ENCODE assay signal across 1 cellular context in the genomic region with DNA sequence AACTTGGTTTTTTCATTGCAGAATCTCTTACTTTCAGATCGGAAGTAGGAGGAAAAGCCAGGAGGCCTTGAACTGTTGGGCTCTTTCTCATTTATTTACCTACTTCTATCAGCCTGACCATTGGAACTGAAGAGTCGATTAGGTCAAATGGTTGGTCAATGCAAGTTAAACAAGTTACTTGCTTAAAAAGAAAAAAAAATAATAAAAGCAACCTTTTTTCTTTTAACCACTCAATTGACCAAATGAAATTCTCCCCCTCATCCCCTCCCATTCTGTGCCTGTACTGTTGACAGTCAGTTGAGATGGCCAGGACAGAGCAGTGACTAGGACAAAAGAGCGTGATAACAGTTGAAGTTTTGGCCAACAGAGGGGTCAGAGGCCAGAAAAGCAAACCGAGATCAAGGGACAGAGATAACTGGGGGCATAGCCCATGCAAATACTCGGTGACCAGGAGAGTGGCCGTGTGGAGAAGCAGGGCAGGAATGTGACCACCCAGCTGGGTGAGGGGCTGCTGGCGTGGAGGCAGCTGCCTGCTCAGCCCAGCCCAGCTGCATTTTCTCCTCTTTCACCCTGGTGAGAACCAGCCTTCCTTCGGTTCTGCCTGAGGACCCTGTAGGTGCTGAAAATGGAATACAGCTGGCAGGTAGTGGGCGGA.
TF ChIP-seq lines count a peak whose summit lies in the region.

No MANE protein-coding gene starts in this region.

TF ChIP-seq in HepG2, 621 proteins besides CTCF, POLR2A, EP300 and RAD21 (continued from another document and continues in another):
- TF ChIP-seq, protein P1, sequence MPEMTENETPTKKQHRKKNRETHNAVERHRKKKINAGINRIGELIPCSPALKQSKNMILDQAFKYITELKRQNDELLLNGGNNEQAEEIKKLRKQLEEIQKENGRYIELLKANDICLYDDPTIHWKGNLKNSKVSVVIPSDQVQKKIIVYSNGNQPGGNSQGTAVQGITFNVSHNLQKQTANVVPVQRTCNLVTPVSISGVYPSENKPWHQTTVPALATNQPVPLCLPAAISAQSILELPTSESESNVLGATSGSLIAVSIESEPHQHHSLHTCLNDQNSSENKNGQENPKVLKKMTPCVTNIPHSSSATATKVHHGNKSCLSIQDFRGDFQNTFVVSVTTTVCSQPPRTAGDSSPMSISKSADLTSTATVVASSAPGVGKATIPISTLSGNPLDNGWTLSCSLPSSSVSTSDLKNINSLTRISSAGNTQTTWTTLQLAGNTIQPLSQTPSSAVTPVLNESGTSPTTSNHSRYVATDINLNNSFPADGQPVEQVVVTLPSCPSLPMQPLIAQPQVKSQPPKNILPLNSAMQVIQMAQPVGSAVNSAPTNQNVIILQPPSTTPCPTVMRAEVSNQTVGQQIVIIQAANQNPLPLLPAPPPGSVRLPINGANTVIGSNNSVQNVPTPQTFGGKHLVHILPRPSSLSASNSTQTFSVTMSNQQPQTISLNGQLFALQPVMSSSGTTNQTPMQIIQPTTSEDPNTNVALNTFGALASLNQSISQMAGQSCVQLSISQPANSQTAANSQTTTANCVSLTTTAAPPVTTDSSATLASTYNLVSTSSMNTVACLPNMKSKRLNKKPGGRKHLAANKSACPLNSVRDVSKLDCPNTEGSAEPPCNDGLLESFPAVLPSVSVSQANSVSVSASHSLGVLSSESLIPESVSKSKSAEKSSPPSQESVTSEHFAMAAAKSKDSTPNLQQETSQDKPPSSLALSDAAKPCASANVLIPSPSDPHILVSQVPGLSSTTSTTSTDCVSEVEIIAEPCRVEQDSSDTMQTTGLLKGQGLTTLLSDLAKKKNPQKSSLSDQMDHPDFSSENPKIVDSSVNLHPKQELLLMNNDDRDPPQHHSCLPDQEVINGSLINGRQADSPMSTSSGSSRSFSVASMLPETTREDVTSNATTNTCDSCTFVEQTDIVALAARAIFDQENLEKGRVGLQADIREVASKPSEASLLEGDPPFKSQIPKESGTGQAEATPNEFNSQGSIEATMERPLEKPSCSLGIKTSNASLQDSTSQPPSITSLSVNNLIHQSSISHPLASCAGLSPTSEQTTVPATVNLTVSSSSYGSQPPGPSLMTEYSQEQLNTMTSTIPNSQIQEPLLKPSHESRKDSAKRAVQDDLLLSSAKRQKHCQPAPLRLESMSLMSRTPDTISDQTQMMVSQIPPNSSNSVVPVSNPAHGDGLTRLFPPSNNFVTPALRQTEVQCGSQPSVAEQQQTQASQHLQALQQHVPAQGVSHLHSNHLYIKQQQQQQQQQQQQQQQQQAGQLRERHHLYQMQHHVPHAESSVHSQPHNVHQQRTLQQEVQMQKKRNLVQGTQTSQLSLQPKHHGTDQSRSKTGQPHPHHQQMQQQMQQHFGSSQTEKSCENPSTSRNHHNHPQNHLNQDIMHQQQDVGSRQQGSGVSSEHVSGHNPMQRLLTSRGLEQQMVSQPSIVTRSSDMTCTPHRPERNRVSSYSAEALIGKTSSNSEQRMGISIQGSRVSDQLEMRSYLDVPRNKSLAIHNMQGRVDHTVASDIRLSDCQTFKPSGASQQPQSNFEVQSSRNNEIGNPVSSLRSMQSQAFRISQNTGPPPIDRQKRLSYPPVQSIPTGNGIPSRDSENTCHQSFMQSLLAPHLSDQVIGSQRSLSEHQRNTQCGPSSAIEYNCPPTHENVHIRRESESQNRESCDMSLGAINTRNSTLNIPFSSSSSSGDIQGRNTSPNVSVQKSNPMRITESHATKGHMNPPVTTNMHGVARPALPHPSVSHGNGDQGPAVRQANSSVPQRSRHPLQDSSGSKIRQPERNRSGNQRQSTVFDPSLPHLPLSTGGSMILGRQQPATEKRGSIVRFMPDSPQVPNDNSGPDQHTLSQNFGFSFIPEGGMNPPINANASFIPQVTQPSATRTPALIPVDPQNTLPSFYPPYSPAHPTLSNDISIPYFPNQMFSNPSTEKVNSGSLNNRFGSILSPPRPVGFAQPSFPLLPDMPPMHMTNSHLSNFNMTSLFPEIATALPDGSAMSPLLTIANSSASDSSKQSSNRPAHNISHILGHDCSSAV (CRISPR knock-in tag; IDR thresholded peaks at IDR 0.05; ENCODE audit: borderline replicate concordance): no peak
- TF ChIP-seq, protein P2, sequence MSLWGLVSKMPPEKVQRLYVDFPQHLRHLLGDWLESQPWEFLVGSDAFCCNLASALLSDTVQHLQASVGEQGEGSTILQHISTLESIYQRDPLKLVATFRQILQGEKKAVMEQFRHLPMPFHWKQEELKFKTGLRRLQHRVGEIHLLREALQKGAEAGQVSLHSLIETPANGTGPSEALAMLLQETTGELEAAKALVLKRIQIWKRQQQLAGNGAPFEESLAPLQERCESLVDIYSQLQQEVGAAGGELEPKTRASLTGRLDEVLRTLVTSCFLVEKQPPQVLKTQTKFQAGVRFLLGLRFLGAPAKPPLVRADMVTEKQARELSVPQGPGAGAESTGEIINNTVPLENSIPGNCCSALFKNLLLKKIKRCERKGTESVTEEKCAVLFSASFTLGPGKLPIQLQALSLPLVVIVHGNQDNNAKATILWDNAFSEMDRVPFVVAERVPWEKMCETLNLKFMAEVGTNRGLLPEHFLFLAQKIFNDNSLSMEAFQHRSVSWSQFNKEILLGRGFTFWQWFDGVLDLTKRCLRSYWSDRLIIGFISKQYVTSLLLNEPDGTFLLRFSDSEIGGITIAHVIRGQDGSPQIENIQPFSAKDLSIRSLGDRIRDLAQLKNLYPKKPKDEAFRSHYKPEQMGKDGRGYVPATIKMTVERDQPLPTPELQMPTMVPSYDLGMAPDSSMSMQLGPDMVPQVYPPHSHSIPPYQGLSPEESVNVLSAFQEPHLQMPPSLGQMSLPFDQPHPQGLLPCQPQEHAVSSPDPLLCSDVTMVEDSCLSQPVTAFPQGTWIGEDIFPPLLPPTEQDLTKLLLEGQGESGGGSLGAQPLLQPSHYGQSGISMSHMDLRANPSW (CRISPR knock-in tag; IDR thresholded peaks at IDR 0.05; ENCODE audit: borderline replicate concordance): no peak
- TF ChIP-seq KLF16 (CRISPR knock-in tag; IDR thresholded peaks at IDR 0.05) (peak in 1 of 2 experiments; percentile 85; a peak in 2 of 4 replicates), CCDC6 (CRISPR knock-in tag; IDR thresholded peaks at IDR 0.05) (peak; percentile 70; the same call in 1 of the 2 replicates), PHF8 (CRISPR knock-in tag; IDR thresholded peaks at IDR 0.05) (peak; percentile 48; the same call in 1 of the 2 replicates), ZFAT (CRISPR knock-in tag; conservative IDR thresholded peaks at IDR 0.05) (no peak), PHF20 (CRISPR knock-in tag; IDR thresholded peaks at IDR 0.05) (no peak), ZC3H4 (CRISPR knock-in tag; IDR thresholded peaks at IDR 0.05; ENCODE audit: borderline replicate concordance) (0 out of 2 replicates have a peak, but pooled peaks have one; percentile 65), RORA (CRISPR knock-in tag; IDR thresholded peaks at IDR 0.05) (peak; percentile 96), SRSF9 (IDR thresholded peaks at IDR 0.05; ENCODE audit: borderline replicate concordance, insufficient read depth, low read depth, low read length, poor library complexity, severe bottlenecking) (no peak), GTF2F1 (IDR thresholded peaks at IDR 0.05; ENCODE audit: low read length) (no peak; the same call in 1 of the 2 replicates), JARID2 (CRISPR knock-in tag; IDR thresholded peaks at IDR 0.05; ENCODE audit: insufficient replicate concordance) (no peak), IRF2 (CRISPR knock-in tag; IDR thresholded peaks at IDR 0.05) (peak; percentile 83), ZNF605 (CRISPR knock-in tag; IDR thresholded peaks at IDR 0.05) (peak; percentile 72; the same call in 1 of the 2 replicates), ZNF329 (CRISPR knock-in tag; IDR thresholded peaks at IDR 0.05; ENCODE audit: low read depth) (no peak), ZNF749 (CRISPR knock-in tag; IDR thresholded peaks at IDR 0.05; ENCODE audit: borderline replicate concordance) (no peak; the same call in 1 of the 2 replicates), DPF2 (CRISPR knock-in tag; IDR thresholded peaks at IDR 0.05; ENCODE audit: borderline replicate concordance, low read depth) (peak; percentile 93), ZNF724P (CRISPR knock-in tag; IDR thresholded peaks at IDR 0.05; ENCODE audit: borderline replicate concordance) (0 out of 2 replicates have a peak, but pooled peaks have one; percentile 30), NR2F2 (IDR thresholded peaks at IDR 0.05; ENCODE audit: borderline replicate concordance, low read depth) (peak; percentile 99), NFKBIZ (CRISPR knock-in tag; IDR thresholded peaks at IDR 0.05) (peak; percentile 99), ESRRA (CRISPR knock-in tag; IDR thresholded peaks at IDR 0.05; ENCODE audit: low read depth) (peak; percentile 55; the same call in 1 of the 2 replicates)
- TF ChIP-seq, protein P3, sequence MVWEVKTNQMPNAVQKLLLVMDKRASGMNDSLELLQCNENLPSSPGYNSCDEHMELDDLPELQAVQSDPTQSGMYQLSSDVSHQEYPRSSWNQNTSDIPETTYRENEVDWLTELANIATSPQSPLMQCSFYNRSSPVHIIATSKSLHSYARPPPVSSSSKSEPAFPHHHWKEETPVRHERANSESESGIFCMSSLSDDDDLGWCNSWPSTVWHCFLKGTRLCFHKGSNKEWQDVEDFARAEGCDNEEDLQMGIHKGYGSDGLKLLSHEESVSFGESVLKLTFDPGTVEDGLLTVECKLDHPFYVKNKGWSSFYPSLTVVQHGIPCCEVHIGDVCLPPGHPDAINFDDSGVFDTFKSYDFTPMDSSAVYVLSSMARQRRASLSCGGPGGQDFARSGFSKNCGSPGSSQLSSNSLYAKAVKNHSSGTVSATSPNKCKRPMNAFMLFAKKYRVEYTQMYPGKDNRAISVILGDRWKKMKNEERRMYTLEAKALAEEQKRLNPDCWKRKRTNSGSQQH (CRISPR knock-in tag; IDR thresholded peaks at IDR 0.05; ENCODE audit: low read depth): peak; percentile 8; the same call in 1 of the 2 replicates
- TF ChIP-seq, protein P4, sequence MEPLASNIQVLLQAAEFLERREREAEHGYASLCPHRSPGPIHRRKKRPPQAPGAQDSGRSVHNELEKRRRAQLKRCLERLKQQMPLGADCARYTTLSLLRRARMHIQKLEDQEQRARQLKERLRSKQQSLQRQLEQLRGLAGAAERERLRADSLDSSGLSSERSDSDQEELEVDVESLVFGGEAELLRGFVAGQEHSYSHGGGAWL (CRISPR knock-in tag; IDR thresholded peaks at IDR 0.05): peak; percentile 52; the same call in 1 of the 2 replicates
- TF ChIP-seq, protein P5, sequence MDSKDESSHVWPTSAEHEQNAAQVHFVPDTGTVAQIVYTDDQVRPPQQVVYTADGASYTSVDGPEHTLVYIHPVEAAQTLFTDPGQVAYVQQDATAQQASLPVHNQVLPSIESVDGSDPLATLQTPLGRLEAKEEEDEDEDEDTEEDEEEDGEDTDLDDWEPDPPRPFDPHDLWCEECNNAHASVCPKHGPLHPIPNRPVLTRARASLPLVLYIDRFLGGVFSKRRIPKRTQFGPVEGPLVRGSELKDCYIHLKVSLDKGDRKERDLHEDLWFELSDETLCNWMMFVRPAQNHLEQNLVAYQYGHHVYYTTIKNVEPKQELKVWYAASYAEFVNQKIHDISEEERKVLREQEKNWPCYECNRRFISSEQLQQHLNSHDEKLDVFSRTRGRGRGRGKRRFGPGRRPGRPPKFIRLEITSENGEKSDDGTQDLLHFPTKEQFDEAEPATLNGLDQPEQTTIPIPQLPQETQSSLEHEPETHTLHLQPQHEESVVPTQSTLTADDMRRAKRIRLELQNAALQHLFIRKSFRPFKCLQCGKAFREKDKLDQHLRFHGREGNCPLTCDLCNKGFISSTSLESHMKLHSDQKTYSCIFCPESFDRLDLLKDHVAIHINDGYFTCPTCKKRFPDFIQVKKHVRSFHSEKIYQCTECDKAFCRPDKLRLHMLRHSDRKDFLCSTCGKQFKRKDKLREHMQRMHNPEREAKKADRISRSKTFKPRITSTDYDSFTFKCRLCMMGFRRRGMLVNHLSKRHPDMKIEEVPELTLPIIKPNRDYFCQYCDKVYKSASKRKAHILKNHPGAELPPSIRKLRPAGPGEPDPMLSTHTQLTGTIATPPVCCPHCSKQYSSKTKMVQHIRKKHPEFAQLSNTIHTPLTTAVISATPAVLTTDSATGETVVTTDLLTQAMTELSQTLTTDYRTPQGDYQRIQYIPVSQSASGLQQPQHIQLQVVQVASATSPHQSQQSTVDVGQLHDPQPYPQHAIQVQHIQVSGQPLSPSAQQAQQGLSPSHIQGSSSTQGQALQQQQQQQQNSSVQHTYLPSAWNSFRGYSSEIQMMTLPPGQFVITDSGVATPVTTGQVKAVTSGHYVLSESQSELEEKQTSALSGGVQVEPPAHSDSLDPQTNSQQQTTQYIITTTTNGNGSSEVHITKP (CRISPR knock-in tag; IDR thresholded peaks at IDR 0.05; ENCODE audit: low read depth): peak; percentile 32; the same call in 1 of the 2 replicates
- TF ChIP-seq, protein P6, sequence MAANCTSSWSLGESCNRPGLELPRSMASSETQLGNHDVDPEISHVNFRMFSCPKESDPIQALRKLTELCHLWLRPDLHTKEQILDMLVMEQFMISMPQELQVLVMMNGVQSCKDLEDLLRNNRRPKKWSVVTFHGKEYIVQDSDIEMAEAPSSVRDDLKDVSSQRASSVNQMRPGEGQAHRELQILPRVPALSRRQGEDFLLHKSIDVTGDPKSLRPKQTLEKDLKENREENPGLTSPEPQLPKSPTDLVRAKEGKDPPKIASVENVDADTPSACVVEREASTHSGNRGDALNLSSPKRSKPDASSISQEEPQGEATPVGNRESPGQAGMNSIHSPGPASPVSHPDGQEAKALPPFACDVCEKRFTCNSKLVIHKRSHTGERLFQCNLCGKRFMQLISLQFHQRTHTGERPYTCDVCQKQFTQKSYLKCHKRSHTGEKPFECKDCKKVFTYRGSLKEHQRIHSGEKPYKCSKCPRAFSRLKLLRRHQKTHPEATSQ (CRISPR knock-in tag; IDR thresholded peaks at IDR 0.05; ENCODE audit: borderline replicate concordance): no peak
- TF ChIP-seq, protein P7, sequence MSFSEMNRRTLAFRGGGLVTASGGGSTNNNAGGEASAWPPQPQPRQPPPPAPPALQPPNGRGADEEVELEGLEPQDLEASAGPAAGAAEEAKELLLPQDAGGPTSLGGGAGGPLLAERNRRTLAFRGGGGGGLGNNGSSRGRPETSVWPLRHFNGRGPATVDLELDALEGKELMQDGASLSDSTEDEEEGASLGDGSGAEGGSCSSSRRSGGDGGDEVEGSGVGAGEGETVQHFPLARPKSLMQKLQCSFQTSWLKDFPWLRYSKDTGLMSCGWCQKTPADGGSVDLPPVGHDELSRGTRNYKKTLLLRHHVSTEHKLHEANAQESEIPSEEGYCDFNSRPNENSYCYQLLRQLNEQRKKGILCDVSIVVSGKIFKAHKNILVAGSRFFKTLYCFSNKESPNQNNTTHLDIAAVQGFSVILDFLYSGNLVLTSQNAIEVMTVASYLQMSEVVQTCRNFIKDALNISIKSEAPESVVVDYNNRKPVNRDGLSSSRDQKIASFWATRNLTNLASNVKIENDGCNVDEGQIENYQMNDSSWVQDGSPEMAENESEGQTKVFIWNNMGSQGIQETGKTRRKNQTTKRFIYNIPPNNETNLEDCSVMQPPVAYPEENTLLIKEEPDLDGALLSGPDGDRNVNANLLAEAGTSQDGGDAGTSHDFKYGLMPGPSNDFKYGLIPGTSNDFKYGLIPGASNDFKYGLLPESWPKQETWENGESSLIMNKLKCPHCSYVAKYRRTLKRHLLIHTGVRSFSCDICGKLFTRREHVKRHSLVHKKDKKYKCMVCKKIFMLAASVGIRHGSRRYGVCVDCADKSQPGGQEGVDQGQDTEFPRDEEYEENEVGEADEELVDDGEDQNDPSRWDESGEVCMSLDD (CRISPR knock-in tag; IDR thresholded peaks at IDR 0.05; ENCODE audit: borderline replicate concordance): no peak
- TF ChIP-seq, protein P8, sequence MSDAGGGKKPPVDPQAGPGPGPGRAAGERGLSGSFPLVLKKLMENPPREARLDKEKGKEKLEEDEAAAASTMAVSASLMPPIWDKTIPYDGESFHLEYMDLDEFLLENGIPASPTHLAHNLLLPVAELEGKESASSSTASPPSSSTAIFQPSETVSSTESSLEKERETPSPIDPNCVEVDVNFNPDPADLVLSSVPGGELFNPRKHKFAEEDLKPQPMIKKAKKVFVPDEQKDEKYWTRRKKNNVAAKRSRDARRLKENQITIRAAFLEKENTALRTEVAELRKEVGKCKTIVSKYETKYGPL (CRISPR knock-in tag; IDR thresholded peaks at IDR 0.05): no peak
- TF ChIP-seq, protein P9, sequence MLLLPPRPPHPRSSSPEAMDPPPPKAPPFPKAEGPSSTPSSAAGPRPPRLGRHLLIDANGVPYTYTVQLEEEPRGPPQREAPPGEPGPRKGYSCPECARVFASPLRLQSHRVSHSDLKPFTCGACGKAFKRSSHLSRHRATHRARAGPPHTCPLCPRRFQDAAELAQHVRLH (CRISPR knock-in tag; IDR thresholded peaks at IDR 0.05; ENCODE audit: borderline replicate concordance, low read depth): peak; percentile 78; the same call in 1 of the 2 replicates
